Comparison of ENCODE assay signal across 1 cellular context in genomic region chr12:11071414-11071813, GRCh38.
TF ChIP-seq lines count a peak whose summit lies in the region.

No MANE protein-coding gene starts in this region.

TF ChIP-seq in HepG2, 621 proteins besides CTCF, POLR2A, EP300 and RAD21 (continues in another document):
- TF ChIP-seq ARID5B (CRISPR knock-in tag; IDR thresholded peaks at IDR 0.05) (peak; percentile 65), ZKSCAN1 (IDR thresholded peaks at IDR 0.05; ENCODE audit: low read length) (no peak), ARNT (IDR thresholded peaks at IDR 0.05) (no peak), AFF4 (CRISPR knock-in tag; IDR thresholded peaks at IDR 0.05) (no peak), KLF9 (CRISPR knock-in tag; IDR thresholded peaks at IDR 0.05; ENCODE audit: low read depth) (no peak), ZNF234 (CRISPR knock-in tag; conservative IDR thresholded peaks at IDR 0.05) (no peak), ZNF570 (CRISPR knock-in tag; IDR thresholded peaks at IDR 0.05; ENCODE audit: borderline replicate concordance) (no peak), MZF1 (CRISPR knock-in tag; IDR thresholded peaks at IDR 0.05; ENCODE audit: borderline replicate concordance) (no peak), ZNF264 (CRISPR knock-in tag; IDR thresholded peaks at IDR 0.05) (no peak), TEF (CRISPR knock-in tag; IDR thresholded peaks at IDR 0.05) (no peak), ZKSCAN8 (CRISPR knock-in tag; IDR thresholded peaks at IDR 0.05; ENCODE audit: borderline replicate concordance) (no peak), ZNF547 (CRISPR knock-in tag; IDR thresholded peaks at IDR 0.05) (no peak), GMEB2 (CRISPR knock-in tag; IDR thresholded peaks at IDR 0.05; ENCODE audit: low read depth) (no peak), PRDM4 (CRISPR knock-in tag; IDR thresholded peaks at IDR 0.05; ENCODE audit: borderline replicate concordance) (no peak), ZNF724P (CRISPR knock-in tag; IDR thresholded peaks at IDR 0.05; ENCODE audit: borderline replicate concordance) (no peak), TBX3 (IDR thresholded peaks at IDR 0.05; ENCODE audit: borderline replicate concordance) (peak; percentile 55; the same call in 1 of the 2 replicates), ZHX1 (CRISPR knock-in tag; IDR thresholded peaks at IDR 0.05; ENCODE audit: low read depth) (no peak), IKZF5 (CRISPR knock-in tag; IDR thresholded peaks at IDR 0.05) (no peak), FOXO4 (CRISPR knock-in tag; conservative IDR thresholded peaks at IDR 0.05) (no peak), SKI (IDR thresholded peaks at IDR 0.05; ENCODE audit: partially characterized antibody) (peak; percentile 26), ZNF597 (CRISPR knock-in tag; IDR thresholded peaks at IDR 0.05) (no peak), CEBPG (CRISPR knock-in tag; IDR thresholded peaks at IDR 0.05) (peak; percentile 61), CEBPB (IDR thresholded peaks at IDR 0.05; ENCODE audit: borderline replicate concordance, low read depth, low read length) (peak; percentile 43; the same call in 1 of the 2 replicates), ELK4 (CRISPR knock-in tag; IDR thresholded peaks at IDR 0.05; ENCODE audit: borderline replicate concordance) (no peak), HDAC2 (CRISPR knock-in tag; IDR thresholded peaks at IDR 0.05) (peak; percentile 35; the same call in 1 of the 2 replicates), ZNF44 (CRISPR knock-in tag; IDR thresholded peaks at IDR 0.05) (no peak), MXD4 (CRISPR knock-in tag; IDR thresholded peaks at IDR 0.05) (no peak), KLF11 (CRISPR knock-in tag; IDR thresholded peaks at IDR 0.05) (no peak), PITX1 (CRISPR knock-in tag; IDR thresholded peaks at IDR 0.05) (peak; percentile 45; the same call in 1 of the 2 replicates), FOXK2 (IDR thresholded peaks at IDR 0.05) (no peak), BHLHE40 (IDR thresholded peaks at IDR 0.05; ENCODE audit: low read length) (no peak), ZNF510 (CRISPR knock-in tag; IDR thresholded peaks at IDR 0.05; ENCODE audit: low read depth) (no peak), HNRNPH1 (optimal IDR thresholded peaks at IDR 0.05; ENCODE audit: low read depth, low read length) (no peak), ZNF800 (CRISPR knock-in tag; IDR thresholded peaks at IDR 0.05) (no peak), ZNF343 (CRISPR knock-in tag; IDR thresholded peaks at IDR 0.05) (no peak), ZNF558 (CRISPR knock-in tag; IDR thresholded peaks at IDR 0.05; ENCODE audit: borderline replicate concordance) (no peak)
